19 cellular contexts compared by ENCODE assay signal in the genomic region with DNA sequence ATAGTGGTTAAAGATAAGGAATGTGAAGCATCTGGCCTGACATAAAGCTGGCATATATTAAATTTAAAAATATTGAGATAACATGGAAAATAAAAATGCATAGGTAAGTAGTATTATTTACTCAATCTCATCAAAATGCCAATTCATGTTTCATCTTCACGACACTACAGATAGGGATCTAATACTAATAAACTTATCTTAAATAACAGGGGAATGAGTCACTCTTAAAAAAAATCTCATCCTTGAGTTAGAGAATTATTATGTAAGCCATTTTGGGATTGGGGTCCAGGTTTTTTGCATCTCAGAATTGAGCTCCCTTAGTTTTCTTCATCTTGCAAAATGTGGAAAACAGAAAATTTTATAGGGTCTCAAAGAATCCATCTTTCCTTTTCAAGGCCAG.
A peak's percentile ranks its signal among the peaks of the same experiment; 100 is the strongest.
DNase-seq lines count a peak whose midpoint lies in the region; ATAC-seq, FAIRE-seq and TF ChIP-seq lines count a peak whose summit lies in the region.
"Had no signal": no experiment of that assay in that cellular context is flagged by ENCODE, and none has a peak within 500 bp of the region (broad histone marks: within the 10 kb centered on the region; RNA-seq: fewer than 3 reads in every experiment).

No MANE protein-coding gene starts in this region.

- H3K36me3 ChIP-seq in HCT116 (ENCODE audit: control insufficient read depth in 1 of 2, insufficient read depth in 2 of 2, low read length in 2 of 2) = no peaks in the 10 kb centered on the region
- no peaks in the 10 kb centered on the region for H3K36me3 ChIP-seq in Panc1 (ENCODE audit: control insufficient read depth, insufficient read depth, low read length)
- no peaks in the 10 kb centered on the region for H3K36me3 ChIP-seq in neuron (ENCODE audit: insufficient read depth, low read length)
- H3K36me3 ChIP-seq: BLaER1 treated with 17β-estradiol and CSF1 and Interleukin-3, amounts not matched to agents 10 nM and 100 nM had no signal

- H3K9me2 ChIP-seq in HCT116 (ENCODE audit: insufficient read depth) = no peaks in the 10 kb centered on the region

- peak overlapping the region; percentile 18 to 74; a peak in 2 of 6 replicates for H3K27ac ChIP-seq in A549
- no peak overlapping the region for H3K27ac ChIP-seq in HCT116 (ENCODE audit: low read depth, low read length)
- peak overlapping the region; percentile 51; the same call in 1 of the 2 replicates for H3K27ac ChIP-seq in Panc1 (ENCODE audit: low read length)
- H3K27ac ChIP-seq: BLaER1 treated with 17β-estradiol and CSF1 and Interleukin-3, amounts not matched to agents 10 nM and 100 nM; HL-60 had no signal

- 0% methylated on average over 1 of the region's 1 CpG for WGBS in A549 (ENCODE audit: missing lambda C conversion rate)

- RAD21 ChIA-PET in HCT116 (lab: Charles Lee; ENCODE audit: low non-redundant PET in 1 of 2, low total read pairs in 2 of 2, uncharacterized antibody in 2 of 2, unreplicated experiment in 2 of 2) = no interaction called here

- H3K4me1 ChIP-seq in A549 = peaks cover 28% of the 10 kb centered on the region
- peaks cover 16 to 28% of the 10 kb centered on the region in 2 experiments for H3K4me1 ChIP-seq in HCT116 (ENCODE audit: control insufficient read depth in 1 of 2, insufficient read depth in 2 of 2, low read length in 2 of 2)
- peaks cover 14% of the 10 kb centered on the region for H3K4me1 ChIP-seq in Panc1 (ENCODE audit: control insufficient read depth, insufficient read depth, low read length)
- peaks cover 20% of the 10 kb centered on the region for H3K4me1 ChIP-seq in neuron (ENCODE audit: insufficient read depth, low read length)
- H3K4me1 ChIP-seq: BLaER1 treated with 17β-estradiol and CSF1 and Interleukin-3, amounts not matched to agents 10 nM and 100 nM had no signal

- CTCF ChIA-PET in A549 (lab: Yijun Ruan, JAX) = no interaction called here
- CTCF ChIA-PET in HCT116 (lab: Charles Lee) = interaction anchor here (2.8 kb wide), 1 partner anchor 12 kb away, joined by 11 read pairs; no protein-coding TSS in a partner anchor
- CTCF ChIA-PET in Panc1 (lab: Charles Lee) = no interaction called here

- POLR2A ChIA-PET in A549 (lab: Yijun Ruan, JAX) (no interaction called here), HCT116 (lab: Charles Lee) (no interaction called here), Panc1 (lab: Charles Lee) (no interaction called here)

- no peak for FAIRE-seq in A549 (lab: Jason Lieb, UNC)
- FAIRE-seq: G401.6, GM12891 had no signal

- H2AFZ ChIP-seq in HCT116 (ENCODE audit: low read depth, low read length, poor library complexity, severe bottlenecking) (peak overlapping the region; percentile 97), neuron (ENCODE audit: low read depth, low read length) (peak overlapping the region; percentile 38)
- H2AFZ ChIP-seq: GM23338 had no signal

- H3K4me3 ChIP-seq in A549 = no peak overlapping the region
- no peak overlapping the region for H3K4me3 ChIP-seq in HCT116 (replicated peaks in 1 of 2; ENCODE audit: low read depth in 1 of 2, low read length in 2 of 2)
- no peak overlapping the region for H3K4me3 ChIP-seq in Panc1 (ENCODE audit: low read depth in 2 of 2, low read length in 2 of 2)
- no peak overlapping the region for H3K4me3 ChIP-seq in neuron (ENCODE audit: low read length)
- H3K4me3 ChIP-seq: BLaER1 treated with 17β-estradiol and CSF1 and Interleukin-3, amounts not matched to agents 10 nM and 100 nM; GM23338 had no signal

- H3K27me3 ChIP-seq in HCT116 (ENCODE audit: insufficient read depth, low read length) (no peaks in the 10 kb centered on the region), Panc1 (ENCODE audit: control insufficient read depth, insufficient read depth, low read length) (no peaks in the 10 kb centered on the region), neuron (ENCODE audit: insufficient read depth, low read length) (no peaks in the 10 kb centered on the region)
- H3K27me3 ChIP-seq: BLaER1 treated with 17β-estradiol and CSF1 and Interleukin-3, amounts not matched to agents 10 nM and 100 nM had no signal

- H3K4me2 ChIP-seq in A549 (peak overlapping the region; percentile 89), HCT116 (ENCODE audit: low read length) (0 out of 2 replicates have a peak overlapping the region, but pooled peaks have one; percentile 67)
- H3K4me2 ChIP-seq: BLaER1 treated with 17β-estradiol and CSF1 and Interleukin-3, amounts not matched to agents 10 nM and 100 nM; GM23338 had no signal

- intact Hi-C loops in HCT116 (cut with micrococcal nuclease) (no loop called here), Panc1 (cut with micrococcal nuclease; ENCODE audit: unreplicated experiment) (no loop called here)
- intact Hi-C loops in activated CD4-positive, alpha-beta T cell treated with anti-CD3 and anti-CD28 coated beads, Interleukin-2, amount 10 ng/mL, durations not matched to agents 24 days and 14 days (cut with micrococcal nuclease) = no loop called here

- no peak overlapping the region for H3K4me3 Mint-ChIP-seq in activated CD4-positive, alpha-beta T cell treated with anti-CD3 and anti-CD28 coated beads, Interleukin-2, amount 10 ng/mL, durations not matched to agents 24 days and 14 days
- H3K4me3 Mint-ChIP-seq: CD4-positive, CD25-positive, alpha-beta regulatory T cell; GM23338; IgD-negative memory B cell had no signal

- H3K27ac Mint-ChIP-seq in activated CD4-positive, alpha-beta T cell treated with anti-CD3 and anti-CD28 coated beads, Interleukin-2, amount 10 ng/mL, durations not matched to agents 24 days and 14 days = no peak overlapping the region
- H3K27ac Mint-ChIP-seq: CD4-positive, CD25-positive, alpha-beta regulatory T cell; GM23338; IgD-negative memory B cell had no signal

- no peaks in the 10 kb centered on the region for H3K36me3 Mint-ChIP-seq in activated CD4-positive, alpha-beta T cell treated with anti-CD3 and anti-CD28 coated beads, Interleukin-2, amount 10 ng/mL, durations not matched to agents 24 days and 14 days (ENCODE audit: low read depth)
- H3K36me3 Mint-ChIP-seq: CD4-positive, CD25-positive, alpha-beta regulatory T cell; IgD-negative memory B cell had no signal

- BruUV-seq in HCT116 (replicated peaks; lab: Mats Ljungman, UMichigan) (no TSS peak), Panc1 (replicated peaks; lab: Mats Ljungman, UMichigan) (no TSS peak)

- TF ChIP-seq EP300 in A549 (IDR thresholded peaks at IDR 0.05) = no peak

- ATAC-seq in A549 = no peak
- ATAC-seq in HCT116 = no peak
- no peak for ATAC-seq in Panc1
- no peak for ATAC-seq in HG02588 (IDR thresholded peaks at IDR 0.05; ENCODE audit: unreplicated experiment)
- ATAC-seq: GM23338 had no signal

- no peaks in the 10 kb centered on the region for H3K79me2 ChIP-seq in HCT116 (ENCODE audit: insufficient read depth, low read length)

- TF ChIP-seq CTCF in A549 (IDR thresholded peaks at IDR 0.05) = no peak
- no peak for TF ChIP-seq CTCF in HCT116 (IDR thresholded peaks at IDR 0.05 in 2 of 3, conservative IDR thresholded peaks at IDR 0.05 in 1 of 3; ENCODE audit: borderline replicate concordance in 1 of 3, insufficient read depth in 1 of 3, low read depth in 2 of 3, low read length in 2 of 3)
- TF ChIP-seq CTCF in Panc1 (IDR thresholded peaks at IDR 0.05) = no peak

- DNase-seq in A549 (ENCODE audit: low read depth in 1 of 2, low spot score in 1 of 2) = no peak
- no peak for DNase-seq in HCT116 (ENCODE audit: low read depth, low spot score)
- DNase-seq in Panc1 (ENCODE audit: low read depth, low spot score) = no peak
- DNase-seq in activated CD4-positive, alpha-beta T cell treated with anti-CD3 and anti-CD28 coated beads, Interleukin-2, amount 10 ng/mL, durations not matched to agents 24 days and 14 days = no peak
- no peak for DNase-seq in UCSD-AML1 (lab: John Stamatoyannopoulos, UW; ENCODE audit: unreplicated experiment)
- DNase-seq: 8988T; ACHN; CD4-positive, CD25-positive, alpha-beta regulatory T cell; DMS53; H7; KG1 had no signal

- TF ChIP-seq POLR2A in A549 (IDR thresholded peaks at IDR 0.05; ENCODE audit: low read length) (no peak), HCT116 (IDR thresholded peaks at IDR 0.05; ENCODE audit: borderline replicate concordance, extremely low read depth, insufficient read depth, insufficient read length) (no peak)

- in situ Hi-C loops in Panc1 (cut with HindIII; ENCODE audit: low pct_unique_long_range_greater_than_20kb, low sequenced_read_pairs) = no loop called here

- no peaks in the 10 kb centered on the region for H3K4me1 Mint-ChIP-seq in activated CD4-positive, alpha-beta T cell treated with anti-CD3 and anti-CD28 coated beads, Interleukin-2, amount 10 ng/mL, durations not matched to agents 24 days and 14 days
- H3K4me1 Mint-ChIP-seq: CD4-positive, CD25-positive, alpha-beta regulatory T cell; IgD-negative memory B cell had no signal

- H3K27me3 Mint-ChIP-seq in activated CD4-positive, alpha-beta T cell treated with anti-CD3 and anti-CD28 coated beads, Interleukin-2, amount 10 ng/mL, durations not matched to agents 24 days and 14 days = no peaks in the 10 kb centered on the region
- H3K27me3 Mint-ChIP-seq: CD4-positive, CD25-positive, alpha-beta regulatory T cell; IgD-negative memory B cell had no signal

- TF ChIP-seq RAD21 in A549 (conservative IDR thresholded peaks at IDR 0.05 in 1 of 2, IDR thresholded peaks at IDR 0.05 in 1 of 2) = no peak
- TF ChIP-seq RAD21 in HCT116 (IDR thresholded peaks at IDR 0.05; ENCODE audit: low read depth) = no peak

- H4K20me1 ChIP-seq in HCT116 (ENCODE audit: insufficient read depth) = no peaks in the 10 kb centered on the region
- H4K20me1 ChIP-seq: BLaER1 treated with 17β-estradiol and CSF1 and Interleukin-3, amounts not matched to agents 10 nM and 100 nM had no signal

- no peak overlapping the region for H3K9ac ChIP-seq in HCT116 (ENCODE audit: low read length)
- H3K9ac ChIP-seq: BLaER1 treated with 17β-estradiol and CSF1 and Interleukin-3, amounts not matched to agents 10 nM and 100 nM had no signal

- no peaks in the 10 kb centered on the region for H3K9me3 Mint-ChIP-seq in activated CD4-positive, alpha-beta T cell treated with anti-CD3 and anti-CD28 coated beads, Interleukin-2, amount 10 ng/mL, durations not matched to agents 24 days and 14 days

- H3K9me3 ChIP-seq in A549 (no peaks in the 10 kb centered on the region), HCT116 (ENCODE audit: control insufficient read depth in 1 of 2, insufficient read depth in 1 of 2, low read depth in 1 of 2, low read length in 2 of 2) (no peaks in the 10 kb centered on the region), Panc1 (ENCODE audit: control insufficient read depth, insufficient read depth, low read depth, low read length) (no peaks in the 10 kb centered on the region), neuron (ENCODE audit: low read length) (no peaks in the 10 kb centered on the region)

TF ChIP-seq in A549, 52 proteins besides CTCF, POLR2A, EP300 and RAD21 (continues in another document):
- no peak for TF ChIP-seq FOSL2 (IDR thresholded peaks at IDR 0.05)
- peak; percentile 47 for TF ChIP-seq FOSL2 (CRISPR knock-in tag; IDR thresholded peaks at IDR 0.05)
- TF ChIP-seq MAFK (IDR thresholded peaks at IDR 0.05; ENCODE audit: partially characterized antibody) = no peak
- peak; percentile 89; the same call in 1 of the 2 replicates for TF ChIP-seq GATA3 (IDR thresholded peaks at IDR 0.05; ENCODE audit: borderline replicate concordance)

TF ChIP-seq in HCT116, 20 proteins besides CTCF, POLR2A, EP300 and RAD21 (continues in another document):
- TF ChIP-seq TCF7L2 (IDR thresholded peaks at IDR 0.05; ENCODE audit: borderline replicate concordance, extremely low read depth, insufficient read depth, insufficient read length) (no peak), EGR1 (IDR thresholded peaks at IDR 0.05; ENCODE audit: low read depth) (no peak), SRF (IDR thresholded peaks at IDR 0.05; ENCODE audit: low read depth) (no peak)
